ENCODE assay signal across 22 cellular contexts in the genomic region with DNA sequence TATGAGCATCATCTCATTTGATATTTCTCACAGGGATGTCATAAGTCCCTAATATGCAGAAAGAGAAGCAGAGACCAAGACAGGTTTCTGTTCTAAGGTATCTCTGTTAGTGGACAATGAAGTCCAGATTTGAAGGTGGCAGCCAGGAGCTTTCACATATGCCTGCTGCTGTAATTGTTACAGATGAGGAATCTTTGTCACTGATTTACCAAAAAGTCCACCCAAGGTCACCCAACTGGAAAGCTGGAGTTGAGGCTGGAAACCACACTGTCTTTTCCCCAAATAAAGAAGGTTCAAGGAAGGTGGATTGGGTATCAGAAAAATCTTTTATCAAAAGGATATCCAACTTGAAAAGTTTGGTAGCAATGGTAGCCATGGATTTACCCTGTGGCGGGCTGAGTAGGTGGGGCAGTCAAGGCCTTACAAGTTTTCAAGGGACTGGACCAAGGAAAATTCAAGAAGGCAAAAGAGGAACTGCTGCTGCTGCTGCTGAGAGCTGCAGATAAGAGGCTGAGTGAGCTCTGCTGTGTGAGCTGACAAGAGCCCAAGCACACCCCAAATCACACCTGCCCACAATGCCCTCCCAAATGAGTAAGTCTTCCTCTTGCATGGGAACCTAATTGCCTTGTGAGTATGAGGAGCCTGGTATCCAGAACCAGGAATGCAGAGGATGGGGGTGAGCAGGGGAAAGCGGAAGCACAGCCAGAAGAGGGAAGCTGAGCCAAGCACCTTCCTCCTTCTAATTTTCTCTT.
DNase-seq lines count a peak whose midpoint lies in the region; ATAC-seq, FAIRE-seq and TF ChIP-seq lines count a peak whose summit lies in the region.
"Had no signal": no experiment of that assay in that cellular context is flagged by ENCODE, and none has a peak within 500 bp of the region (broad histone marks: within the 10 kb centered on the region; RNA-seq: fewer than 3 reads in every experiment).

No MANE protein-coding gene starts in this region.

- FAIRE-seq in HepG2 (lab: Jason Lieb, UNC), result peak; percentile 36
- FAIRE-seq: urothelium cell line had no signal

- no peak for TF ChIP-seq RAD21 in HepG2 (CRISPR knock-in tag; IDR thresholded peaks at IDR 0.05)

- peaks cover 24% of the 10 kb centered on the region for H3K9me3 Mint-ChIP-seq in T-helper 2 cell treated with Interferon-gamma antibody and Interleukin-4, amounts not matched to agents 5 μg/mL and 100 μg/mL, for 36 hours

- H3K9me3 ChIP-seq in HepG2 (ENCODE audit: low read length) (peaks cover 9% of the 10 kb centered on the region), T-helper 17 cell (ENCODE audit: control insufficient read depth, low read length, poor library complexity, severe bottlenecking) (no peaks in the 10 kb centered on the region)
- H3K9me3 ChIP-seq: ovary had no signal

- no peak for TF ChIP-seq EP300 in HepG2 (IDR thresholded peaks at IDR 0.05; ENCODE audit: low read depth in 2 of 2, low read length in 2 of 2)
- no peak for TF ChIP-seq EP300 in HepG2 (CRISPR knock-in tag; IDR thresholded peaks at IDR 0.05; ENCODE audit: borderline replicate concordance)

- H3K27ac ChIP-seq in HepG2 (ENCODE audit: extremely low read length, insufficient read depth, low read length), result no peak overlapping the region
- H3K27ac ChIP-seq: ovary had no signal

- H3K27ac Mint-ChIP-seq in T-helper 17 cell, result no peak overlapping the region
- H3K27ac Mint-ChIP-seq in T-helper 2 cell treated with Interferon-gamma antibody and Interleukin-4, amounts not matched to agents 5 μg/mL and 100 μg/mL, for 36 hours, result no peak overlapping the region
- H3K27ac Mint-ChIP-seq: activated naive CD8-positive, alpha-beta T cell treated with anti-CD3 and anti-CD28 coated beads, Interleukin-2, amount 50 U/mL, for 24 hours; activated T-helper 17 cell treated with anti-CD3 and anti-CD28 coated beads, Interleukin-2, amount 50 U/mL, for 72 hours; naive B cell had no signal

- no peak overlapping the region for H3K4me2 ChIP-seq in HepG2 (ENCODE audit: low read depth, low read length)

- TF ChIP-seq POLR2A in HepG2 (IDR thresholded peaks at IDR 0.05; ENCODE audit: insufficient read depth in 1 of 2, low read depth in 2 of 2, low read length in 2 of 2), result no peak

- intact Hi-C loops in HepG2 (cut with micrococcal nuclease; ENCODE audit: unreplicated experiment), result no loop called here

- no peaks in the 10 kb centered on the region for H3K27me3 ChIP-seq in HepG2 (ENCODE audit: control insufficient read depth in 1 of 2, insufficient read depth in 2 of 2, low read length in 2 of 2)
- H3K27me3 ChIP-seq: ovary had no signal

- H3K4me3 Mint-ChIP-seq in T-helper 17 cell, result no peak overlapping the region
- no peak overlapping the region for H3K4me3 Mint-ChIP-seq in T-helper 2 cell treated with Interferon-gamma antibody and Interleukin-4, amounts not matched to agents 5 μg/mL and 100 μg/mL, for 36 hours
- H3K4me3 Mint-ChIP-seq: activated naive CD8-positive, alpha-beta T cell treated with anti-CD3 and anti-CD28 coated beads, Interleukin-2, amount 50 U/mL, for 24 hours; activated T-helper 17 cell treated with anti-CD3 and anti-CD28 coated beads, Interleukin-2, amount 50 U/mL, for 72 hours; CD4-positive, alpha-beta memory T cell; naive B cell had no signal

- H2AFZ ChIP-seq in HepG2 (ENCODE audit: low read length), result no peak overlapping the region

- H3K4me3 ChIP-seq in HepG2 (replicated peaks in 1 of 3; ENCODE audit: insufficient read depth in 1 of 3, low read depth in 2 of 3, low read length in 3 of 3), result no peak overlapping the region
- H3K4me3 ChIP-seq: ovary had no signal

- no TSS peak for BruUV-seq in HepG2 (replicated peaks; lab: Mats Ljungman, UMichigan)

- 78% methylated on average over 2 of the region's 2 CpGs for WGBS in HepG2 (ENCODE audit: low lambda C conversion rate)

- CTCF ChIA-PET in HepG2 (lab: Yijun Ruan, JAX; ENCODE audit: low intra/inter-chr PET ratio, low total read pairs), result no interaction called here

- peaks cover 9% of the 10 kb centered on the region for H3K27me3 Mint-ChIP-seq in T-helper 17 cell
- H3K27me3 Mint-ChIP-seq in T-helper 2 cell treated with Interferon-gamma antibody and Interleukin-4, amounts not matched to agents 5 μg/mL and 100 μg/mL, for 36 hours (ENCODE audit: low read depth), result peaks cover 49% of the 10 kb centered on the region

- ATAC-seq in HepG2 (no peak), GM21619 (IDR thresholded peaks at IDR 0.05; ENCODE audit: unreplicated experiment) (no peak), GM18517 (IDR thresholded peaks at IDR 0.05; ENCODE audit: unreplicated experiment) (no peak), T-helper 17 cell (no peak)
- ATAC-seq: activated CD4-positive, CD25-positive, alpha-beta regulatory T cell treated with anti-CD3 and anti-CD28 coated beads, Interleukin-2, amount 50 U/mL, for 24 hours; activated naive CD8-positive, alpha-beta T cell treated with anti-CD3 and anti-CD28 coated beads, Interleukin-2, amount 50 U/mL, for 24 hours; activated T-helper 17 cell treated with anti-CD3 and anti-CD28 coated beads, Interleukin-2, amount 50 U/mL, for 72 hours; esophagus mucosa had no signal

- no peaks in the 10 kb centered on the region for H3K4me1 Mint-ChIP-seq in T-helper 17 cell
- H3K4me1 Mint-ChIP-seq in T-helper 2 cell treated with Interferon-gamma antibody and Interleukin-4, amounts not matched to agents 5 μg/mL and 100 μg/mL, for 36 hours (ENCODE audit: low read depth), result peaks cover 5% of the 10 kb centered on the region
- H3K4me1 Mint-ChIP-seq: activated T-helper 17 cell treated with anti-CD3 and anti-CD28 coated beads, Interleukin-2, amount 50 U/mL, for 72 hours; CD4-positive, alpha-beta memory T cell; naive B cell had no signal

- no peaks in the 10 kb centered on the region for H4K20me1 ChIP-seq in HepG2 (ENCODE audit: insufficient read depth, low read length)

- peaks cover 9% of the 10 kb centered on the region for H3K4me1 ChIP-seq in HepG2 (ENCODE audit: insufficient read depth, low read length)

- no peaks in the 10 kb centered on the region for H3K36me3 ChIP-seq in HepG2 (replicated peaks in 1 of 2; ENCODE audit: control insufficient read depth in 1 of 2, insufficient read depth in 2 of 2, low read length in 2 of 2)
- H3K36me3 ChIP-seq: ovary had no signal

- TF ChIP-seq CTCF in HepG2 (CRISPR knock-in tag; IDR thresholded peaks at IDR 0.05), result no peak

- POLR2A ChIA-PET in HepG2 (lab: Yijun Ruan, JAX), result no interaction called here

- DNase-seq in Caki2 (ENCODE audit: low read depth) (peak; percentile 67), NOMO-1 (lab: John Stamatoyannopoulos, UW; ENCODE audit: unreplicated experiment in 2 of 2) (peak; percentile 67 to 72), UCSD-AML1 (lab: John Stamatoyannopoulos, UW; ENCODE audit: unreplicated experiment) (peak; percentile 65), HepG2 (ENCODE audit: low spot score) (no peak), T-helper 17 cell (no peak)
- no peak for DNase-seq in T-helper 2 cell treated with Interferon-gamma antibody and Interleukin-4, amounts not matched to agents 5 μg/mL and 100 μg/mL, for 36 hours (ENCODE audit: low spot score)
- DNase-seq: activated naive CD8-positive, alpha-beta T cell treated with anti-CD3 and anti-CD28 coated beads, Interleukin-2, amount 50 U/mL, for 24 hours; CD4-positive, alpha-beta memory T cell; HCEC 1CT; mammary epithelial cell; naive B cell; NCI-H1417; NCI-H2171 treated with DMSO at 0.1 percent for 48 hours; NCI-H774; ovary; T-helper 1 cell had no signal

- H3K9ac ChIP-seq in HepG2 (ENCODE audit: insufficient read depth, low read depth, low read length), result no peak overlapping the region

- H3K79me2 ChIP-seq in HepG2 (ENCODE audit: insufficient read depth, low read length), result no peaks in the 10 kb centered on the region

- peaks cover 3% of the 10 kb centered on the region for H3K36me3 Mint-ChIP-seq in T-helper 17 cell (ENCODE audit: low read depth)
- peaks cover 3% of the 10 kb centered on the region for H3K36me3 Mint-ChIP-seq in T-helper 2 cell treated with Interferon-gamma antibody and Interleukin-4, amounts not matched to agents 5 μg/mL and 100 μg/mL, for 36 hours (ENCODE audit: low read depth)

- in situ Hi-C loops in Caki2 (cut with HindIII; ENCODE audit: low pct_unique_long_range_greater_than_20kb, low sequenced_read_pairs) (no loop called here), HepG2 (cut with HindIII; ENCODE audit: extremely low pct_ligation_motif_present, low pct_unique_long_range_greater_than_20kb) (no loop called here)

TF ChIP-seq in HepG2, 621 proteins besides CTCF, POLR2A, EP300 and RAD21 (continues in another document):
- TF ChIP-seq ZFP36L2 (CRISPR knock-in tag; IDR thresholded peaks at IDR 0.05), result no peak
- TF ChIP-seq SMAD3 (CRISPR knock-in tag; IDR thresholded peaks at IDR 0.05), result no peak
- TF ChIP-seq, protein P1, sequence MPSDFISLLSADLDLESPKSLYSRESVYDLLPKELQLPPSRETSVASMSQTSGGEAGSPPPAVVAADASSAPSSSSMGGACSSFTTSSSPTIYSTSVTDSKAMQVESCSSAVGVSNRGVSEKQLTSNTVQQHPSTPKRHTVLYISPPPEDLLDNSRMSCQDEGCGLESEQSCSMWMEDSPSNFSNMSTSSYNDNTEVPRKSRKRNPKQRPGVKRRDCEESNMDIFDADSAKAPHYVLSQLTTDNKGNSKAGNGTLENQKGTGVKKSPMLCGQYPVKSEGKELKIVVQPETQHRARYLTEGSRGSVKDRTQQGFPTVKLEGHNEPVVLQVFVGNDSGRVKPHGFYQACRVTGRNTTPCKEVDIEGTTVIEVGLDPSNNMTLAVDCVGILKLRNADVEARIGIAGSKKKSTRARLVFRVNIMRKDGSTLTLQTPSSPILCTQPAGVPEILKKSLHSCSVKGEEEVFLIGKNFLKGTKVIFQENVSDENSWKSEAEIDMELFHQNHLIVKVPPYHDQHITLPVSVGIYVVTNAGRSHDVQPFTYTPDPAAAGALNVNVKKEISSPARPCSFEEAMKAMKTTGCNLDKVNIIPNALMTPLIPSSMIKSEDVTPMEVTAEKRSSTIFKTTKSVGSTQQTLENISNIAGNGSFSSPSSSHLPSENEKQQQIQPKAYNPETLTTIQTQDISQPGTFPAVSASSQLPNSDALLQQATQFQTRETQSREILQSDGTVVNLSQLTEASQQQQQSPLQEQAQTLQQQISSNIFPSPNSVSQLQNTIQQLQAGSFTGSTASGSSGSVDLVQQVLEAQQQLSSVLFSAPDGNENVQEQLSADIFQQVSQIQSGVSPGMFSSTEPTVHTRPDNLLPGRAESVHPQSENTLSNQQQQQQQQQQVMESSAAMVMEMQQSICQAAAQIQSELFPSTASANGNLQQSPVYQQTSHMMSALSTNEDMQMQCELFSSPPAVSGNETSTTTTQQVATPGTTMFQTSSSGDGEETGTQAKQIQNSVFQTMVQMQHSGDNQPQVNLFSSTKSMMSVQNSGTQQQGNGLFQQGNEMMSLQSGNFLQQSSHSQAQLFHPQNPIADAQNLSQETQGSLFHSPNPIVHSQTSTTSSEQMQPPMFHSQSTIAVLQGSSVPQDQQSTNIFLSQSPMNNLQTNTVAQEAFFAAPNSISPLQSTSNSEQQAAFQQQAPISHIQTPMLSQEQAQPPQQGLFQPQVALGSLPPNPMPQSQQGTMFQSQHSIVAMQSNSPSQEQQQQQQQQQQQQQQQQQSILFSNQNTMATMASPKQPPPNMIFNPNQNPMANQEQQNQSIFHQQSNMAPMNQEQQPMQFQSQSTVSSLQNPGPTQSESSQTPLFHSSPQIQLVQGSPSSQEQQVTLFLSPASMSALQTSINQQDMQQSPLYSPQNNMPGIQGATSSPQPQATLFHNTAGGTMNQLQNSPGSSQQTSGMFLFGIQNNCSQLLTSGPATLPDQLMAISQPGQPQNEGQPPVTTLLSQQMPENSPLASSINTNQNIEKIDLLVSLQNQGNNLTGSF (CRISPR knock-in tag; IDR thresholded peaks at IDR 0.05), result no peak

Comparison
In these comparisons a context has a peak if more than half of its experiments do, and no peak if none do; other contexts are left out.
1. DNase-seq: peak in Caki2 (single experiment), NOMO-1 (2 of 2) and UCSD-AML1 (single experiment); none in HepG2 (single experiment), T-helper 17 cell (0 of 3) and T-helper 2 cell treated with Interferon-gamma antibody and Interleukin-4, amounts not matched to agents 5 μg/mL and 100 μg/mL, for 36 hours (single experiment).